ENCODE assay signal across 10 cellular contexts in the genomic region with DNA sequence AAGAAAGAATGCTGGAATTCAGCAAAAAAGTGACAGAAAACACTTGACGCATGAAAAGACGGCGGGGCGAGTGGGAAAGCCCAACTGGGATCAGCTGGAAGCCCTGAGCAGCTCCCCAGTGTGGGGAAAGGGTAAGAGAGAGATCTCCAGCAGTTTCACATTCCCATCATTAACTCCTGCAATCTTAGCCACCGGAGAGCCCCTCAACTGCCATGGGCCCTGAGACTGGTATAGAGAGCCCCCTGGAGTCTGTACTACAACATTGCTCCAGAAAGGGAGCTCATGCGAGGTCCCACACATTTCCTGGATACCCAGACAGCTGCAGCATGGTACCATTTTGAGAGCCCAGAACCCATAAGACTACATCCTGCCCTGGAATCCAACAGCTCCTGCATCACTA. TPM values are rescaled to one million over a fixed set of nuclear protein-coding genes. Genes with fewer than 3 reads are reported as not detected.
DNase-seq lines count a peak whose midpoint lies in the region; ATAC-seq, FAIRE-seq and TF ChIP-seq lines count a peak whose summit lies in the region.
"Had no signal": no experiment of that assay in that cellular context is flagged by ENCODE, and none has a peak within 500 bp of the region (broad histone marks: within the 10 kb centered on the region; RNA-seq: fewer than 3 reads in every experiment).

No MANE protein-coding gene starts in this region.

- TF ChIP-seq CTCF in endothelial cell of umbilical vein (IDR thresholded peaks at IDR 0.05; ENCODE audit: extremely low read depth in 1 of 2, insufficient read depth in 1 of 2, low read depth in 1 of 2, low read length in 2 of 2) = peak; percentile 45 to 62

- no peaks in the 10 kb centered on the region for H4K20me1 ChIP-seq in endothelial cell of umbilical vein (replicated peaks; ENCODE audit: control insufficient read depth, extremely low read depth, insufficient read depth, low read length)

- peak; percentile 12 for FAIRE-seq in endothelial cell of umbilical vein (lab: Jason Lieb, UNC)
- FAIRE-seq: G401.6 had no signal

- intact Hi-C loops in endothelial cell of umbilical vein (cut with micrococcal nuclease) = loop anchor here (1.0 to 2.0 kb wide), 2 partner anchors 88 to 211 kb away; no protein-coding TSS in a partner anchor
- intact Hi-C loops in CD4-positive, alpha-beta memory T cell (cut with micrococcal nuclease) = no loop called here

- no peak overlapping the region for H3K9ac ChIP-seq in endothelial cell of umbilical vein (replicated peaks; ENCODE audit: extremely low read depth, insufficient read depth, low read length)

- BruUV-seq in endothelial cell of umbilical vein (replicated peaks; lab: Mats Ljungman, UMichigan) = no TSS peak

- H3K27ac Mint-ChIP-seq in CD4-positive, alpha-beta memory T cell = no peak overlapping the region

- H3K4me3 Mint-ChIP-seq in CD4-positive, alpha-beta memory T cell = no peak overlapping the region

- H3K9me3 Mint-ChIP-seq in CD4-positive, alpha-beta memory T cell = peaks cover 0 to 12% (median 5%) of the 10 kb centered on the region in 8 donors

- H3K27me3 Mint-ChIP-seq in CD4-positive, alpha-beta memory T cell = peaks cover 33 to 37% of the 10 kb centered on the region in 2 donors

- POLR2A ChIA-PET in endothelial cell of umbilical vein (lab: Charles Lee) = no interaction called here
- POLR2A ChIA-PET in CD4-positive, alpha-beta memory T cell (lab: Charles Lee; ENCODE audit: partially characterized antibody) = no interaction called here

- ATAC-seq in GM21367 (IDR thresholded peaks at IDR 0.05; ENCODE audit: unreplicated experiment) = no peak

- peak; percentile 7 for DNase-seq in stimulated activated CD4-positive, alpha-beta T cell treated with anti-CD3 and anti-CD28 coated beads, Interleukin-15, amount 100 ng/mL, for 24 hours
- DNase-seq in stimulated activated CD4-positive, alpha-beta T cell treated with anti-CD3 and anti-CD28 coated beads, Interleukin-4, amount 100 ng/mL, for 1 hour = no peak
- DNase-seq in NCI-H345 treated with DMSO at 0.1 percent for 48 hours (lab: John Stamatoyannopoulos, UW; ENCODE audit: unreplicated experiment) (peak; percentile 32), endothelial cell of umbilical vein (ENCODE audit: low read depth, low spot score) (peak; percentile 5), superior temporal gyrus (ENCODE audit: extremely low spot score) (no peak)
- no peak for DNase-seq in effector CD4-positive, alpha-beta T cell
- no peak for DNase-seq in CD4-positive, alpha-beta memory T cell

- no peak overlapping the region for H3K4me2 ChIP-seq in endothelial cell of umbilical vein (ENCODE audit: insufficient read depth, low read length)

- no peak overlapping the region for H2AFZ ChIP-seq in endothelial cell of umbilical vein (ENCODE audit: low read depth, low read length)

- H3K36me3 ChIP-seq in endothelial cell of umbilical vein (ENCODE audit: control insufficient read depth in 2 of 2, extremely low read depth in 1 of 2, insufficient read depth in 2 of 2, low read length in 2 of 2) = no peaks in the 10 kb centered on the region
- H3K36me3 ChIP-seq in CD4-positive, alpha-beta memory T cell (ENCODE audit: insufficient read depth, low read length) = no peaks in the 10 kb centered on the region

- no peak overlapping the region for H3K27ac ChIP-seq in endothelial cell of umbilical vein (ENCODE audit: insufficient read depth, low read depth, low read length)
- no peak overlapping the region for H3K27ac ChIP-seq in CD4-positive, alpha-beta memory T cell (ENCODE audit: low read depth, low read length)

- no peaks in the 10 kb centered on the region for H3K4me1 ChIP-seq in endothelial cell of umbilical vein (ENCODE audit: control insufficient read depth, extremely low read depth, insufficient read depth, low read length)
- H3K4me1 ChIP-seq in CD4-positive, alpha-beta memory T cell (ENCODE audit: insufficient read depth, low read length) = no peaks in the 10 kb centered on the region

- H3K4me1 Mint-ChIP-seq in CD4-positive, alpha-beta memory T cell = peaks cover 0 to 4% (median under 1%) of the 10 kb centered on the region in 4 donors

- H3K9me3 ChIP-seq in endothelial cell of umbilical vein (replicated peaks; ENCODE audit: control insufficient read depth, insufficient read depth, low read length) = no peaks in the 10 kb centered on the region
- no peaks in the 10 kb centered on the region for H3K9me3 ChIP-seq in CD4-positive, alpha-beta memory T cell (ENCODE audit: control insufficient read depth in 1 of 2, low read length in 2 of 2)

- peaks cover 1 to 3% of the 10 kb centered on the region in 2 donors for H3K36me3 Mint-ChIP-seq in CD4-positive, alpha-beta memory T cell

- TF ChIP-seq POLR2A in endothelial cell of umbilical vein (IDR thresholded peaks at IDR 0.05; ENCODE audit: low read depth, low read length) = no peak

- H3K79me2 ChIP-seq in endothelial cell of umbilical vein (ENCODE audit: control insufficient read depth, insufficient read depth, low read length) = no peaks in the 10 kb centered on the region

- dilution Hi-C loops in endothelial cell of umbilical vein (cut with MboI; ENCODE audit: extremely low pct_ligation_motif_present, low sequenced_read_pairs) = no loop called here

- H3K27me3 ChIP-seq in endothelial cell of umbilical vein (ENCODE audit: control insufficient read depth in 2 of 2, insufficient read depth in 2 of 2, low read length in 2 of 2) = peaks cover 2 to 3% of the 10 kb centered on the region in 2 experiments
- H3K27me3 ChIP-seq in CD4-positive, alpha-beta memory T cell (ENCODE audit: insufficient read depth, low read length) = no peaks in the 10 kb centered on the region

- no peaks in the 10 kb centered on the region for H3K9me1 ChIP-seq in endothelial cell of umbilical vein (replicated peaks; ENCODE audit: control insufficient read depth, extremely low read depth, insufficient read depth, low read length)

- CTCF ChIA-PET in endothelial cell of umbilical vein (lab: Charles Lee) = interaction anchor here (0.5 to 4.1 kb wide), 35 partner anchors 8 to 604 kb away, joined by 3 to 111 read pairs (median 4); a partner anchor contains a TSS
- CTCF ChIA-PET in CD4-positive, alpha-beta memory T cell (lab: Charles Lee; ENCODE audit: partially characterized antibody) = interaction anchor here (0.9 kb wide), 1 partner anchor 15 kb away, joined by 3 read pairs; no protein-coding TSS in a partner anchor

- H3K4me3 ChIP-seq in endothelial cell of umbilical vein (replicated peaks in 1 of 3; ENCODE audit: insufficient read depth in 1 of 3, low read depth in 1 of 3, low read length in 3 of 3) = no peak overlapping the region
- H3K4me3 ChIP-seq in CD4-positive, alpha-beta memory T cell (ENCODE audit: low read length in 2 of 2) = no peak overlapping the region

TF ChIP-seq in endothelial cell of umbilical vein, 7 proteins besides CTCF, POLR2A, EP300 and RAD21:
- TF ChIP-seq GATA2 (IDR thresholded peaks at IDR 0.05; ENCODE audit: insufficient read depth, insufficient read length, low read depth, low read length) = no peak
- TF ChIP-seq JUN (IDR thresholded peaks at IDR 0.05; ENCODE audit: borderline replicate concordance, insufficient read depth, insufficient read length, low read depth) = no peak
- TF ChIP-seq MYC (IDR thresholded peaks at IDR 0.05; ENCODE audit: low read depth, low read length) = no peak
- no peak for TF ChIP-seq POLR2AphosphoS5 (IDR thresholded peaks at IDR 0.05; ENCODE audit: insufficient read depth, low read depth, low read length)
- TF ChIP-seq, protein P1, sequence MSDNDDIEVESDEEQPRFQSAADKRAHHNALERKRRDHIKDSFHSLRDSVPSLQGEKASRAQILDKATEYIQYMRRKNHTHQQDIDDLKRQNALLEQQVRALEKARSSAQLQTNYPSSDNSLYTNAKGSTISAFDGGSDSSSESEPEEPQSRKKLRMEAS (IDR thresholded peaks at IDR 0.05; ENCODE audit: insufficient read depth, insufficient read length) = no peak
- no peak for TF ChIP-seq FOS (IDR thresholded peaks at IDR 0.05; ENCODE audit: borderline replicate concordance, insufficient read depth, low read length)
- TF ChIP-seq EZH2 (IDR thresholded peaks at IDR 0.05; ENCODE audit: borderline replicate concordance, low read depth, low read length, severe bottlenecking) = no peak

RNA-seq across cellular contexts. Expression of a gene that starts 31.1 kb away (rescaled TPM):
- total RNA-seq in endothelial cell of umbilical vein = not detected in 2 replicates
- not detected in 2 replicates for polyA plus RNA-seq in endothelial cell of umbilical vein
- polyA plus RNA-seq in endothelial cell of umbilical vein (2011; cell fraction: cytosol; rRNA removed) = not detected in 2 replicates
- polyA plus RNA-seq in endothelial cell of umbilical vein (2011; cell fraction: nucleus; rRNA removed) = not detected in 2 replicates
- polyA plus RNA-seq in endothelial cell of umbilical vein (2012) = not detected in 2 replicates
- polyA minus RNA-seq in endothelial cell of umbilical vein = not detected in 2 replicates
- not detected for polyA minus RNA-seq in endothelial cell of umbilical vein (2011; cell fraction: cytosol; rRNA and poly(A)+ RNA removed)
- polyA minus RNA-seq in endothelial cell of umbilical vein (2011; cell fraction: nucleus; rRNA and poly(A)+ RNA removed) = not detected in 2 replicates
- not detected for total RNA-seq in CD4-positive, alpha-beta memory T cell
- not detected for polyA plus RNA-seq in CD4-positive, alpha-beta memory T cell
- total RNA-seq: T-helper 2 cell treated with Interferon-gamma antibody and Interleukin-4, amounts not matched to agents 100 ng/mL and 5 ng/mL, for 36 hours had no signal

RNA-seq across cellular contexts. Expression of a gene that starts 32.9 kb away (rescaled TPM):
- total RNA-seq in endothelial cell of umbilical vein = not detected in 2 replicates
- polyA plus RNA-seq in endothelial cell of umbilical vein = not detected in 2 replicates
- polyA plus RNA-seq in endothelial cell of umbilical vein (2011; cell fraction: cytosol; rRNA removed) = not detected in 2 replicates
- polyA plus RNA-seq in endothelial cell of umbilical vein (2011; cell fraction: nucleus; rRNA removed) = not detected in 2 replicates
- polyA plus RNA-seq in endothelial cell of umbilical vein (2012) = not detected in 2 replicates
- not detected in 2 replicates for polyA minus RNA-seq in endothelial cell of umbilical vein
- not detected for polyA minus RNA-seq in endothelial cell of umbilical vein (2011; cell fraction: cytosol; rRNA and poly(A)+ RNA removed)
- not detected in 2 replicates for polyA minus RNA-seq in endothelial cell of umbilical vein (2011; cell fraction: nucleus; rRNA and poly(A)+ RNA removed)
- total RNA-seq in CD4-positive, alpha-beta memory T cell = not detected
- polyA plus RNA-seq in CD4-positive, alpha-beta memory T cell = not detected
- total RNA-seq: T-helper 2 cell treated with Interferon-gamma antibody and Interleukin-4, amounts not matched to agents 100 ng/mL and 5 ng/mL, for 36 hours had no signal

RNA-seq across cellular contexts. Expression of a gene that starts 44.7 kb away (rescaled TPM):
- total RNA-seq in endothelial cell of umbilical vein = not detected in 2 replicates
- not detected in 2 replicates for polyA plus RNA-seq in endothelial cell of umbilical vein
- not detected in 2 replicates for polyA plus RNA-seq in endothelial cell of umbilical vein (2011; cell fraction: cytosol; rRNA removed)
- not detected in 2 replicates for polyA plus RNA-seq in endothelial cell of umbilical vein (2011; cell fraction: nucleus; rRNA removed)
- polyA plus RNA-seq in endothelial cell of umbilical vein (2012) = not detected in 2 replicates
- polyA minus RNA-seq in endothelial cell of umbilical vein = not detected in 2 replicates
- polyA minus RNA-seq in endothelial cell of umbilical vein (2011; cell fraction: cytosol; rRNA and poly(A)+ RNA removed) = not detected
- polyA minus RNA-seq in endothelial cell of umbilical vein (2011; cell fraction: nucleus; rRNA and poly(A)+ RNA removed) = not detected in 2 replicates
- not detected for total RNA-seq in CD4-positive, alpha-beta memory T cell
- polyA plus RNA-seq in CD4-positive, alpha-beta memory T cell = not detected
- total RNA-seq: T-helper 2 cell treated with Interferon-gamma antibody and Interleukin-4, amounts not matched to agents 100 ng/mL and 5 ng/mL, for 36 hours had no signal

Comparison
In these comparisons a context has a peak if more than half of its experiments do, and no peak if none do; other contexts are left out.
1. DNase-seq: peak in stimulated activated CD4-positive, alpha-beta T cell treated with anti-CD3 and anti-CD28 coated beads, Interleukin-15, amount 100 ng/mL, for 24 hours (single experiment), NCI-H345 treated with DMSO at 0.1 percent for 48 hours (single experiment) and endothelial cell of umbilical vein (single experiment); none in stimulated activated CD4-positive, alpha-beta T cell treated with anti-CD3 and anti-CD28 coated beads, Interleukin-4, amount 100 ng/mL, for 1 hour (single experiment), superior temporal gyrus (single experiment), effector CD4-positive, alpha-beta T cell (single experiment) and CD4-positive, alpha-beta memory T cell (0 of 5).